ENCODE assay signal across 1 cellular context in genomic region chr20:17968366-17969275, GRCh38.
TF ChIP-seq lines count a peak whose summit lies in the region.

Gene MGME1, plus strand, starts transcription at chr20:17969018. Its CDS starts 842 bp downstream, at chr20:17969860.
Gene SNX5, minus strand, starts transcription at chr20:17968794. Its CDS starts 369 bp downstream, at chr20:17968425.

TF ChIP-seq in WTC11, 78 proteins besides CTCF, POLR2A, EP300 and RAD21 (continued from another document):
- TF ChIP-seq SP1 (CRISPR knock-in tag; conservative IDR thresholded peaks at IDR 0.05), result peak; percentile 57
- no peak for TF ChIP-seq ATF2 (CRISPR knock-in tag; IDR thresholded peaks at IDR 0.05; ENCODE audit: borderline replicate concordance, low read depth)
- TF ChIP-seq RORB (CRISPR knock-in tag; IDR thresholded peaks at IDR 0.05), result no peak
- no peak for TF ChIP-seq ZNF425 (CRISPR knock-in tag; conservative IDR thresholded peaks at IDR 0.05)
- TF ChIP-seq CDX4 (CRISPR knock-in tag; IDR thresholded peaks at IDR 0.05; ENCODE audit: borderline replicate concordance), result no peak
- TF ChIP-seq E2F4 (CRISPR knock-in tag; IDR thresholded peaks at IDR 0.05; ENCODE audit: borderline replicate concordance, low read depth), result peak; percentile 87
- TF ChIP-seq ZMAT4 (CRISPR knock-in tag; IDR thresholded peaks at IDR 0.05), result peak; percentile 21; the same call in 1 of the 2 replicates
- TF ChIP-seq ERG (CRISPR knock-in tag; IDR thresholded peaks at IDR 0.05), result no peak
- TF ChIP-seq NR1H2 (CRISPR knock-in tag; IDR thresholded peaks at IDR 0.05), result no peak
- TF ChIP-seq ATF6 (CRISPR knock-in tag; IDR thresholded peaks at IDR 0.05), result no peak
- TF ChIP-seq NR2C2 (CRISPR knock-in tag; IDR thresholded peaks at IDR 0.05), result no peak
- peak; percentile 89; the same call in 1 of the 2 replicates for TF ChIP-seq AFF4 (CRISPR knock-in tag; IDR thresholded peaks at IDR 0.05; ENCODE audit: borderline replicate concordance)
- no peak for TF ChIP-seq FOXK1 (CRISPR knock-in tag; IDR thresholded peaks at IDR 0.05)
- TF ChIP-seq NFYB (CRISPR knock-in tag; conservative IDR thresholded peaks at IDR 0.05; ENCODE audit: low read depth), result no peak
- peak; percentile 12; the same call in 1 of the 2 replicates for TF ChIP-seq ARID4B (CRISPR knock-in tag; IDR thresholded peaks at IDR 0.05; ENCODE audit: borderline replicate concordance)
- no peak for TF ChIP-seq RELA (CRISPR knock-in tag; IDR thresholded peaks at IDR 0.05; ENCODE audit: borderline replicate concordance)
- TF ChIP-seq ZBTB21 (CRISPR knock-in tag; IDR thresholded peaks at IDR 0.05; ENCODE audit: borderline replicate concordance), result peak; percentile 91; the same call in 1 of the 2 replicates
- no peak for TF ChIP-seq ZSCAN18 (CRISPR knock-in tag; IDR thresholded peaks at IDR 0.05)
- TF ChIP-seq FOXJ3 (CRISPR knock-in tag; IDR thresholded peaks at IDR 0.05; ENCODE audit: borderline replicate concordance), result no peak
- peak; percentile 77; the same call in 1 of the 2 replicates for TF ChIP-seq IRF1 (CRISPR knock-in tag; IDR thresholded peaks at IDR 0.05)
- no peak for TF ChIP-seq ZNF396 (CRISPR knock-in tag; IDR thresholded peaks at IDR 0.05; ENCODE audit: borderline replicate concordance)
- no peak for TF ChIP-seq MLX (CRISPR knock-in tag; IDR thresholded peaks at IDR 0.05)
- TF ChIP-seq NFE2L1 (CRISPR knock-in tag; IDR thresholded peaks at IDR 0.05), result no peak; the same call in 1 of the 2 replicates
- TF ChIP-seq CBFB (CRISPR knock-in tag; IDR thresholded peaks at IDR 0.05; ENCODE audit: low read depth), result peak; percentile 64; the same call in 1 of the 2 replicates
- no peak for TF ChIP-seq GTF2I (CRISPR knock-in tag; conservative IDR thresholded peaks at IDR 0.05)
- 0 out of 2 replicates have a peak, but pooled peaks have one; percentile 78 for TF ChIP-seq ZNF416 (CRISPR knock-in tag; IDR thresholded peaks at IDR 0.05)
- peak; percentile 90 for TF ChIP-seq MYBL2 (CRISPR knock-in tag; IDR thresholded peaks at IDR 0.05)
- peak; percentile 55; the same call in 1 of the 2 replicates for TF ChIP-seq NFATC4 (CRISPR knock-in tag; IDR thresholded peaks at IDR 0.05)
